Comparison of ENCODE assay signal across 31 cellular contexts in genomic region chr9:94498801-94499454, GRCh38. TPM values are rescaled to one million over a fixed set of nuclear protein-coding genes. Genes with fewer than 3 reads are reported as not detected.
DNase-seq lines count a peak whose midpoint lies in the region; ATAC-seq, FAIRE-seq and TF ChIP-seq lines count a peak whose summit lies in the region.
"Had no signal": no experiment of that assay in that cellular context is flagged by ENCODE, and none has a peak within 500 bp of the region (broad histone marks: within the 10 kb centered on the region; RNA-seq: fewer than 3 reads in every experiment).

No MANE protein-coding gene starts in this region.

- H3K4me3 ChIP-seq in Karpas-422 (ENCODE audit: low read length) (no peak overlapping the region), K562 (no peak overlapping the region)
- H3K4me3 ChIP-seq: GM23338, HAP-1, PC-9, SJSA1 had no signal

- no peak for TF ChIP-seq RAD21 in K562 (CRISPR knock-in tag; conservative IDR thresholded peaks at IDR 0.05 in 1 of 2, IDR thresholded peaks at IDR 0.05 in 1 of 2)

- intact Hi-C loops in K562 (cut with micrococcal nuclease): no loop called here
- intact Hi-C loops in activated naive CD4-positive, alpha-beta T cell treated with anti-CD3 and anti-CD28 coated beads for 36 hours (cut with micrococcal nuclease): no loop called here

- H3K27me3 ChIP-seq in Karpas-422 (ENCODE audit: low read length): no peaks in the 10 kb centered on the region
- no peaks in the 10 kb centered on the region for H3K27me3 ChIP-seq in K562 (ENCODE audit: control insufficient read depth in 2 of 2, insufficient read depth in 2 of 2, low read length in 2 of 2)
- H3K27me3 ChIP-seq: SJSA1 had no signal

- H4K20me1 ChIP-seq in Karpas-422 (ENCODE audit: insufficient read depth, low read depth, low read length): no peaks in the 10 kb centered on the region
- H4K20me1 ChIP-seq in K562 (replicated peaks; ENCODE audit: control insufficient read depth, insufficient read depth, low read length): no peaks in the 10 kb centered on the region

- CTCF ChIA-PET in K562 (lab: Yijun Ruan, JAX; ENCODE audit: low intra/inter-chr PET ratio): no interaction called here
- CTCF ChIA-PET in activated naive CD4-positive, alpha-beta T cell treated with anti-CD3 and anti-CD28 coated beads for 36 hours (lab: Charles Lee): no interaction called here

- H3K9me1 ChIP-seq in K562 (ENCODE audit: control insufficient read depth, insufficient read depth, low read length): no peaks in the 10 kb centered on the region

- no peak for ATAC-seq in K562
- ATAC-seq in naive B cell (ENCODE audit: low read depth in 2 of 2): peak; percentile 60 to 64
- ATAC-seq in GM21515 (IDR thresholded peaks at IDR 0.05; ENCODE audit: unreplicated experiment): no peak
- no peak for ATAC-seq in GM18861 (IDR thresholded peaks at IDR 0.05; ENCODE audit: unreplicated experiment)
- ATAC-seq: GM23338, HepG2 had no signal

- in situ Hi-C loops in K562 (cut with MboI): no loop called here

- H3K27me3 Mint-ChIP-seq in naive B cell: no peaks in the 10 kb centered on the region
- H3K27me3 Mint-ChIP-seq in activated naive CD4-positive, alpha-beta T cell treated with anti-CD3 and anti-CD28 coated beads for 36 hours (ENCODE audit: low read depth): peaks cover 8% of the 10 kb centered on the region

- H3K27ac ChIP-seq in Karpas-422 (ENCODE audit: low read length) (no peak overlapping the region; the same call in 1 of the 2 replicates), K562 (ENCODE audit: extremely low read depth, low read depth, low read length) (no peak overlapping the region)
- H3K27ac ChIP-seq: PC-9, SJSA1 had no signal

- peak overlapping the region in 3 of 6 donors; percentile 40 to 83 (median 67) for H3K27ac Mint-ChIP-seq in naive B cell
- H3K27ac Mint-ChIP-seq in activated naive CD4-positive, alpha-beta T cell treated with anti-CD3 and anti-CD28 coated beads for 36 hours: no peak overlapping the region
- H3K27ac Mint-ChIP-seq: CD14-positive monocyte; CD8-positive, alpha-beta memory T cell; GM23338; HFFc6 had no signal

- POLR2A ChIA-PET in K562 (lab: Yijun Ruan, JAX): interaction anchor here (0.9 kb wide), 1 partner anchor 9 kb away, joined by 6 read pairs; no protein-coding TSS in a partner anchor

- H3K79me2 ChIP-seq in Karpas-422 (ENCODE audit: low read length) (no peaks in the 10 kb centered on the region), K562 (ENCODE audit: control insufficient read depth, insufficient read depth, low read length) (no peaks in the 10 kb centered on the region)

- WGBS in K562 (ENCODE audit: insufficient coverage, low coverage, missing lambda C conversion rate): 31% methylated on average over 5 of the region's 5 CpGs

- no peak for FAIRE-seq in K562 (lab: Jason Lieb, UNC)
- FAIRE-seq: GM12892, HepG2 had no signal

- TF ChIP-seq CTCF in K562 (IDR thresholded peaks at IDR 0.05 in 2 of 3, conservative IDR thresholded peaks at IDR 0.05 in 1 of 3; ENCODE audit: insufficient read depth in 2 of 3, low read depth in 1 of 3, low read length in 3 of 3): no peak

- no peak overlapping the region for H2AFZ ChIP-seq in Karpas-422 (ENCODE audit: low read length)
- H2AFZ ChIP-seq in K562 (ENCODE audit: low read depth, low read length): no peak overlapping the region
- H2AFZ ChIP-seq: GM23338, PC-9 had no signal

- no peak for TF ChIP-seq POLR2A in K562 (conservative IDR thresholded peaks at IDR 0.05)

- no peaks in the 10 kb centered on the region for H3K36me3 ChIP-seq in Karpas-422 (ENCODE audit: insufficient read depth, low read length)
- no peaks in the 10 kb centered on the region for H3K36me3 ChIP-seq in K562 (ENCODE audit: control insufficient read depth, insufficient read depth, low read length)
- H3K36me3 ChIP-seq: HAP-1, SJSA1 had no signal

- H3K4me2 ChIP-seq in Karpas-422 (ENCODE audit: low read depth, low read length, poor library complexity, severe bottlenecking): peak overlapping the region; percentile 20
- no peak overlapping the region for H3K4me2 ChIP-seq in K562 (ENCODE audit: insufficient read depth, low read length)
- H3K4me2 ChIP-seq: GM23338, PC-9 had no signal

- no peak overlapping the region for H3K4me3 Mint-ChIP-seq in naive B cell
- no peak overlapping the region for H3K4me3 Mint-ChIP-seq in activated naive CD4-positive, alpha-beta T cell treated with anti-CD3 and anti-CD28 coated beads for 36 hours
- H3K4me3 Mint-ChIP-seq: CD14-positive monocyte; CD8-positive, alpha-beta memory T cell; GM23338; HFFc6 had no signal

- no peaks in the 10 kb centered on the region for H3K36me3 Mint-ChIP-seq in naive B cell
- H3K36me3 Mint-ChIP-seq in activated naive CD4-positive, alpha-beta T cell treated with anti-CD3 and anti-CD28 coated beads for 36 hours (ENCODE audit: low read depth): no peaks in the 10 kb centered on the region
- H3K36me3 Mint-ChIP-seq: CD14-positive monocyte; CD8-positive, alpha-beta memory T cell had no signal

- H3K4me1 Mint-ChIP-seq in naive B cell: peaks cover 0 to 6% (median 3%) of the 10 kb centered on the region in 3 donors
- no peaks in the 10 kb centered on the region for H3K4me1 Mint-ChIP-seq in activated naive CD4-positive, alpha-beta T cell treated with anti-CD3 and anti-CD28 coated beads for 36 hours (ENCODE audit: low read depth)
- H3K4me1 Mint-ChIP-seq: CD14-positive monocyte; CD8-positive, alpha-beta memory T cell; GM23338 had no signal

- no peak for TF ChIP-seq EP300 in K562 (IDR thresholded peaks at IDR 0.05; ENCODE audit: low read length)

- no peaks in the 10 kb centered on the region for H3K9me2 ChIP-seq in Karpas-422 (replicated peaks; ENCODE audit: insufficient read depth, low read length)

- H3K9me3 Mint-ChIP-seq in naive B cell: peaks cover 0 to under 1% (median 0%) of the 10 kb centered on the region in 7 donors
- H3K9me3 Mint-ChIP-seq in activated naive CD4-positive, alpha-beta T cell treated with anti-CD3 and anti-CD28 coated beads for 36 hours: no peaks in the 10 kb centered on the region
- H3K9me3 Mint-ChIP-seq: CD8-positive, alpha-beta memory T cell; GM23338; HFFc6 had no signal

- H3K9ac ChIP-seq in Karpas-422 (ENCODE audit: low read length) (no peak overlapping the region), K562 (ENCODE audit: insufficient read depth in 1 of 2, low read depth in 2 of 2, low read length in 2 of 2) (no peak overlapping the region)

- H3K4me1 ChIP-seq in Karpas-422 (ENCODE audit: low read length) (peaks cover 19% of the 10 kb centered on the region), K562 (replicated peaks in 1 of 2; ENCODE audit: control insufficient read depth in 2 of 2, insufficient read depth in 2 of 2, low read length in 2 of 2) (no peaks in the 10 kb centered on the region)
- H3K4me1 ChIP-seq: HAP-1, SJSA1 had no signal

- DNase-seq in Karpas-422: peak; percentile 67
- DNase-seq in K562 (ENCODE audit: extremely low read depth in 1 of 4, low spot score in 3 of 4): no peak
- DNase-seq in naive B cell: no peak
- no peak for DNase-seq in activated naive CD4-positive, alpha-beta T cell treated with anti-CD3 and anti-CD28 coated beads for 36 hours
- DNase-seq in dedifferentiated amniotic fluid mesenchymal stem cell (ENCODE audit: extremely low spot score): no peak
- DNase-seq: CD8-positive, alpha-beta memory T cell; DMS 273 treated with DMSO at 0.1 percent for 48 hours; DMS79; GF-D8; HFFc6; MV-4-11; NCI-H1105 treated with DMSO at 0.1 percent for 48 hours; NCI-H146; NCI-H1930; NCI-H446; NCI-H524 treated with DMSO at 0.1 percent for 48 hours; NCI-H774; NK-92 treated with Interleukin-12 subunit alpha and Interleukin-12 subunit beta, amount 100 ng/mL, for 24 hours; PC-9; Right ventricle myocardium superior had no signal

- no TSS peak for BruUV-seq in K562 (replicated peaks; lab: Mats Ljungman, UMichigan)

- no peaks in the 10 kb centered on the region for H3K9me3 ChIP-seq in Karpas-422 (ENCODE audit: low read length)
- no peaks in the 10 kb centered on the region for H3K9me3 ChIP-seq in K562 (replicated peaks; ENCODE audit: control insufficient read depth, insufficient read depth, low read depth, low read length)
- H3K9me3 ChIP-seq: HAP-1, SJSA1 had no signal

TF ChIP-seq in K562, 482 proteins besides CTCF, POLR2A, EP300 and RAD21:
- TF ChIP-seq, protein P1, sequence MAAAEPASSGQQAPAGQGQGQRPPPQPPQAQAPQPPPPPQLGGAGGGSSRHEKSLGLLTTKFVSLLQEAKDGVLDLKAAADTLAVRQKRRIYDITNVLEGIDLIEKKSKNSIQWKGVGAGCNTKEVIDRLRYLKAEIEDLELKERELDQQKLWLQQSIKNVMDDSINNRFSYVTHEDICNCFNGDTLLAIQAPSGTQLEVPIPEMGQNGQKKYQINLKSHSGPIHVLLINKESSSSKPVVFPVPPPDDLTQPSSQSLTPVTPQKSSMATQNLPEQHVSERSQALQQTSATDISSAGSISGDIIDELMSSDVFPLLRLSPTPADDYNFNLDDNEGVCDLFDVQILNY (CRISPR knock-in tag; IDR thresholded peaks at IDR 0.05): no peak
- TF ChIP-seq SAP30 (IDR thresholded peaks at IDR 0.05; ENCODE audit: borderline replicate concordance, insufficient read depth, low read depth, low read length, poor library complexity, severe bottlenecking): no peak
- TF ChIP-seq FOXJ2 (tag; IDR thresholded peaks at IDR 0.05): peak; percentile 76; the same call in 1 of the 2 replicates

RNA-seq across cellular contexts. Expression of gene PCAT7, which starts 56.0 kb away (rescaled TPM):
- total RNA-seq in Karpas-422 (2014; rRNA removed; shearing (Covaris generic); ENCODE audit: low replicate concordance): not detected in 2 replicates
- total RNA-seq in K562 (2011; cell fraction: chromatin; rRNA removed; ENCODE audit: low replicate concordance): not detected in 2 replicates
- total RNA-seq in K562 (2011; cell fraction: nucleolus; rRNA removed): not detected in 2 replicates
- total RNA-seq in K562 (2011; cell fraction: nucleoplasm; rRNA removed): not detected in 2 replicates
- not detected in 2 replicates for total RNA-seq in K562 (2014; rRNA removed)
- total RNA-seq in K562 (2014; rRNA removed; fragmentation: Illumina TruSeq; extraction: Trizol): not detected in 2 replicates
- not detected in 2 replicates for total RNA-seq in K562 (2015; rRNA removed; fragmentation: Illumina TruSeq; extraction: Trizol)
- total RNA-seq in K562 (2021): 0.09 TPM in 1 of 2 replicates, not detected in the other
- polyA plus RNA-seq in K562 (2011; rRNA removed): not detected in 2 replicates
- not detected in 2 replicates for polyA plus RNA-seq in K562 (2011; cell fraction: cytosol; rRNA removed)
- not detected in 2 replicates for polyA plus RNA-seq in K562 (2011; cell fraction: nucleus; rRNA removed)
- polyA plus RNA-seq in K562 (2012): 0.05 and 0.11 TPM in 2 replicates
- polyA plus RNA-seq in K562 (2014; fragmentation: Illumina TruSeq; extraction: Trizol): 0.13 TPM in 1 of 2 replicates, not detected in the other
- polyA plus RNA-seq in K562 (2014; fragmentation: Nextera tagmentation; extraction: Ambion mirVana): not detected
- not detected in 2 replicates for polyA plus RNA-seq in K562 (2014; rRNA removed)
- polyA minus RNA-seq in K562 (2011; rRNA and poly(A)+ RNA removed): not detected in 2 replicates
- not detected in 2 replicates for polyA minus RNA-seq in K562 (2011; cell fraction: cytosol; rRNA and poly(A)+ RNA removed)
- not detected in 2 replicates for polyA minus RNA-seq in K562 (2011; cell fraction: nucleus; rRNA and poly(A)+ RNA removed)
- not detected for polyA plus RNA-seq in naive B cell (ENCODE audit: low read depth in 6 of 6)
- total RNA-seq in activated naive CD4-positive, alpha-beta T cell treated with anti-CD3 and anti-CD28 coated beads for 36 hours: not detected
- total RNA-seq: A673; CD8-positive, alpha-beta memory T cell; HFFc6; LHCN-M2; MCF 10A had no signal
- polyA plus RNA-seq: CD14-positive monocyte; CD8-positive, alpha-beta memory T cell had no signal

Comparison
In these comparisons a context has a peak if more than half of its experiments do, and no peak if none do; other contexts are left out.
1. ATAC-seq: peak in naive B cell (2 of 2); none in K562 (single experiment), GM21515 (single experiment) and GM18861 (single experiment).